22 cellular contexts compared by ENCODE assay signal in the genomic region with DNA sequence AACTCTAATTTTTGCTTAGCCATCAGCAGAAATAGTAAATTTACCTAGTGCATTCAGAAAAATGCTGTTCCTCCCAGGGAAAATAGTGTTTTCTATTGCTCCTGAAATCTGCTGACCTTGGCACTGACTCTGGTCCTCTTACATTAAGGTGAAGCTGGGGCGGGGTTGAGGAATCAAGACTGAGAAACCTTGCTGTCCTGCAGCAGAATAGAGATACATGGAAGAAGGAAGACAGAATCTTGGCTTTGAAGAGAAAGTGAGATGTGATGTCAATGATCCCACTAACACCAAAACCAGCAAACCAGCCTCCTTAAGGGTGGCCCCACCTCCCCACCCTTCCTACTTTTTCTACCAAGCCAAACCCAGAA. TPM values are rescaled to one million over a fixed set of nuclear protein-coding genes. Genes with fewer than 3 reads are reported as not detected.
DNase-seq lines count a peak whose midpoint lies in the region; ATAC-seq and TF ChIP-seq lines count a peak whose summit lies in the region.
"Had no signal": no experiment of that assay in that cellular context is flagged by ENCODE, and none has a peak within 500 bp of the region (broad histone marks: within the 10 kb centered on the region; RNA-seq: fewer than 3 reads in every experiment).

No MANE protein-coding gene starts in this region.

- no peaks in the 10 kb centered on the region for H3K27me3 Mint-ChIP-seq in activated naive CD8-positive, alpha-beta T cell treated with anti-CD3 and anti-CD28 coated beads, Interleukin-2, amount 10 ng/mL, durations not matched to agents 7 days and 5 days
- H3K27me3 Mint-ChIP-seq in progenitor cell of endocrine pancreas, result peaks cover 12% of the 10 kb centered on the region

- no peak for ATAC-seq in activated naive CD8-positive, alpha-beta T cell treated with anti-CD3 and anti-CD28 coated beads, Interleukin-2, amount 10 ng/mL, durations not matched to agents 7 days and 5 days (ENCODE audit: low read depth)
- no peak for ATAC-seq in GM21786 (IDR thresholded peaks at IDR 0.05; ENCODE audit: unreplicated experiment)
- ATAC-seq: body of pancreas had no signal

- TF ChIP-seq CTCF in left ventricle myocardium inferior (IDR thresholded peaks at IDR 0.05; ENCODE audit: borderline replicate concordance), result no peak
- TF ChIP-seq CTCF in progenitor cell of endocrine pancreas (IDR thresholded peaks at IDR 0.05; ENCODE audit: unreplicated experiment), result no peak
- TF ChIP-seq CTCF in GM10266 (IDR thresholded peaks at IDR 0.05; ENCODE audit: control insufficient read depth, insufficient read depth, low read depth, missing control alignments), result no peak

- H3K4me1 Mint-ChIP-seq in activated naive CD8-positive, alpha-beta T cell treated with anti-CD3 and anti-CD28 coated beads, Interleukin-2, amount 10 ng/mL, durations not matched to agents 7 days and 5 days, result peaks cover 71% of the 10 kb centered on the region
- peaks cover under 1% of the 10 kb centered on the region for H3K4me1 Mint-ChIP-seq in progenitor cell of endocrine pancreas (ENCODE audit: low read depth)

- no peak for DNase-seq in left ventricle myocardium inferior
- DNase-seq in cardiac septum (ENCODE audit: low spot score), result no peak
- DNase-seq in NAMALWA (ENCODE audit: low spot score), result peak; percentile 61
- DNase-seq in activated naive CD8-positive, alpha-beta T cell treated with anti-CD3 and anti-CD28 coated beads, Interleukin-2, amount 10 ng/mL, durations not matched to agents 7 days and 5 days, result no peak
- DNase-seq in progenitor cell of endocrine pancreas (ENCODE audit: low spot score, unreplicated experiment), result no peak
- DNase-seq in DMS114 treated with DMSO at 0.1 percent for 48 hours (lab: John Stamatoyannopoulos, UW; ENCODE audit: unreplicated experiment), result no peak
- DNase-seq in GM10266 (ENCODE audit: extremely low spot score), result no peak
- DNase-seq: activated gamma-delta T cell treated with Interleukin-2 at 50 U/mL for 16 hours; body of pancreas; colonic mucosa; GDM1; NCI-H187 treated with DMSO at 0.1 percent for 48 hours; NK-92 treated with Interleukin-12 subunit alpha and Interleukin-12 subunit beta, amount 100 ng/mL, for 24 hours; ovary; right lobe of liver; uterus; WERI-Rb-1 had no signal

- no peaks in the 10 kb centered on the region for H3K36me3 ChIP-seq in left ventricle myocardium inferior
- H3K36me3 ChIP-seq: colonic mucosa, ovary, right lobe of liver, uterus, WERI-Rb-1 had no signal

- POLR2A ChIA-PET in activated naive CD8-positive, alpha-beta T cell treated with anti-CD3 and anti-CD28 coated beads, Interleukin-2, amount 10 ng/mL, durations not matched to agents 7 days and 5 days (lab: Charles Lee), result interaction anchor here (1.0 to 5.1 kb wide), 5 partner anchors 17 to 71 kb away, joined by 3 to 99 read pairs (median 11); no protein-coding TSS in a partner anchor

- H3K27ac Mint-ChIP-seq in activated naive CD8-positive, alpha-beta T cell treated with anti-CD3 and anti-CD28 coated beads, Interleukin-2, amount 10 ng/mL, durations not matched to agents 7 days and 5 days, result peak overlapping the region; percentile 99
- no peak overlapping the region for H3K27ac Mint-ChIP-seq in progenitor cell of endocrine pancreas

- no peaks in the 10 kb centered on the region for H3K9me3 ChIP-seq in left ventricle myocardium inferior (replicated peaks)
- H3K9me3 ChIP-seq: body of pancreas, colonic mucosa, ovary, right lobe of liver, uterus had no signal

- peak overlapping the region; percentile 7 for H3K27ac ChIP-seq in left ventricle myocardium inferior (replicated peaks)
- H3K27ac ChIP-seq: body of pancreas, colonic mucosa, ovary, right lobe of liver, WERI-Rb-1 had no signal

- H3K27me3 ChIP-seq in left ventricle myocardium inferior (ENCODE audit: low read depth), result no peaks in the 10 kb centered on the region
- H3K27me3 ChIP-seq: body of pancreas, colonic mucosa, ovary, right lobe of liver, uterus had no signal

- intact Hi-C loops in left ventricle myocardium inferior (cut with micrococcal nuclease), result no loop called here
- intact Hi-C loops in cardiac septum (cut with DNase I), result no loop called here

- peaks cover 27% of the 10 kb centered on the region for H3K36me3 Mint-ChIP-seq in activated naive CD8-positive, alpha-beta T cell treated with anti-CD3 and anti-CD28 coated beads, Interleukin-2, amount 10 ng/mL, durations not matched to agents 7 days and 5 days
- no peaks in the 10 kb centered on the region for H3K36me3 Mint-ChIP-seq in progenitor cell of endocrine pancreas (ENCODE audit: insufficient read depth)

- peaks cover 6% of the 10 kb centered on the region for H3K9me3 Mint-ChIP-seq in activated naive CD8-positive, alpha-beta T cell treated with anti-CD3 and anti-CD28 coated beads, Interleukin-2, amount 10 ng/mL, durations not matched to agents 7 days and 5 days
- no peaks in the 10 kb centered on the region for H3K9me3 Mint-ChIP-seq in progenitor cell of endocrine pancreas (ENCODE audit: low read depth)

- peaks cover 40% of the 10 kb centered on the region for H3K4me1 ChIP-seq in left ventricle myocardium inferior
- H3K4me1 ChIP-seq: body of pancreas, colonic mucosa, right lobe of liver, uterus had no signal

- H3K4me3 ChIP-seq in left ventricle myocardium inferior, result no peak overlapping the region
- H3K4me3 ChIP-seq: body of pancreas, ovary, right lobe of liver, uterus had no signal

- H3K4me3 Mint-ChIP-seq in activated naive CD8-positive, alpha-beta T cell treated with anti-CD3 and anti-CD28 coated beads, Interleukin-2, amount 10 ng/mL, durations not matched to agents 7 days and 5 days, result peak overlapping the region; percentile 88
- H3K4me3 Mint-ChIP-seq in progenitor cell of endocrine pancreas (ENCODE audit: low read depth), result no peak overlapping the region

RNA-seq across cellular contexts. Expression of a gene that starts 0.8 kb away (rescaled TPM):
- total RNA-seq in left ventricle myocardium inferior, result 1.2 TPM
- total RNA-seq in cardiac septum, result 1.9 TPM
- 1 to 10 TPM; 5.5 to 5.7 TPM for total RNA-seq in activated naive CD8-positive, alpha-beta T cell treated with anti-CD3 and anti-CD28 coated beads, Interleukin-2, amount 10 ng/mL, durations not matched to agents 7 days and 5 days
- not detected in 2 replicates for total RNA-seq in progenitor cell of endocrine pancreas
- total RNA-seq: endothelial cell of umbilical vein, H4, lung microvascular endothelial cell, myocyte had no signal
